In the genomic region with DNA sequence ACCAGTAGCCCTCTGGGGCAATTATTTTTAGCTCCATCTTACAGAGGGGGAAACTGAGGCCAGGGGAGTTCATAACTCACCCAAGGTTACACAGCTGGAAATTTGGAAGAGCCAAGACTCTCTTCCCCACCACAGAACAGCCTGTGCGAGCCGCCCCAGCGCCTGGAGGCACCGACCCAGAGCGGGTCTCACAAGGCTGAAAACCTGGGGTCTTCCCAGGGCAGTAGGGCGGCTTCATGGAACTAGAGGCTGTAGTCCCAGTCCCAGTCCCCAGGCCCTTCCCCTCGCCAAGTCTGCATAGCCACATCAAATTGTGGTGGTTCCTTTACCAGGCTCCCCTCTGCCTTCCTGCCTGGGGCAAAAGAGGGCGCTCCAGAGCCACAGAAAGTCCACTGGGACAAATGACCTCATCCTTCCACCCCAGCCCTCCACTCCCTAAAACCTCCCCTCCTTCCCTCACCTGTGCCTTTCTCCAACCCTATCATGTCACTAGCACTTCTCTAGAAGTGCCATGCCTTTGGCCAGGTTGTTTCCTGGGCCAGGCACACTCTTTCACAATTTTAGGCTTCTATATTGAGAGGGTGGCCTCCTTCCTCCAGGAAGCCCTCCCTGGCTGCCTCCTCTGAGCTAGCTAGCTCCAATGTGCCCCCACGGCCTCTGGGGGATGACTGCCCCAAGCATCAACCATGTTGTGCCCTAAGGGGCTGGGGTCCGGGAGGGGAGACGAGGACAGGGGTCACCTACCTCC, we compare ENCODE assay signal across 8 cellular contexts. TPM values are rescaled to one million over a fixed set of nuclear protein-coding genes. Genes with fewer than 3 reads are reported as not detected.
DNase-seq lines count a peak whose midpoint lies in the region; ATAC-seq and TF ChIP-seq lines count a peak whose summit lies in the region.

No MANE protein-coding gene starts in this region.

- peak overlapping the region; percentile 97 for H3K27ac ChIP-seq in RWPE1
- peak overlapping the region; percentile 94 for H3K27ac ChIP-seq in angular gyrus (ENCODE audit: low read depth, low read length)

- intact Hi-C loops in sciatic nerve (cut with DNase I): loop anchor here (10.0 kb wide), 1 partner anchor 50 kb away; no protein-coding TSS in a partner anchor

- peak; percentile 59 for ATAC-seq in sciatic nerve

- DNase-seq in activated T-cell treated with anti-CD3 and anti-CD28 coated beads for 1 hour (ENCODE audit: low read depth) (peak; percentile 35), activated T-cell treated with anti-CD3 and anti-CD28 coated beads for 4 hours (no peak), RWPE1 (ENCODE audit: low spot score) (no peak), hepatic stellate cell (ENCODE audit: low spot score) (peak; percentile 73), sciatic nerve (ENCODE audit: low spot score) (peak; percentile 85), mesenteric fat pad (ENCODE audit: low spot score) (no peak), NCI-H510A treated with DMSO at 0.1 percent for 48 hours (lab: John Stamatoyannopoulos, UW) (no peak)

- peak; percentile 67 for TF ChIP-seq CTCF in RWPE1 (conservative IDR thresholded peaks at IDR 0.05; ENCODE audit: low read depth)

- POLR2A ChIA-PET in RWPE1 (lab: Yijun Ruan, JAX; ENCODE audit: low non-redundant PET): interaction anchor here (0.6 to 1.4 kb wide), 2 partner anchors 17 to 63 kb away, joined by 3 to 4 read pairs; partner anchors contain the start of gene GGA1

- CTCF ChIA-PET in RWPE1 (lab: Yijun Ruan, JAX): interaction anchor here (0.6 to 1.3 kb wide), 5 partner anchors 16 to 394 kb away, joined by 3 to 12 read pairs (median 5); no protein-coding TSS in a partner anchor

RNA-seq across cellular contexts. Expression of gene CDC42EP1, which starts 15.2 kb away (rescaled TPM):
- total RNA-seq in sciatic nerve: 83.1 TPM
- 102 TPM for total RNA-seq in mesenteric fat pad

RNA-seq across cellular contexts. Expression of gene CARD10, which starts 25.9 kb away (rescaled TPM):
- total RNA-seq in sciatic nerve (31.6 TPM), mesenteric fat pad (10.8 TPM)

RNA-seq across cellular contexts. Expression of gene LGALS2, which starts 34.8 kb away (rescaled TPM):
- total RNA-seq in sciatic nerve: not detected
- 0.84 TPM for total RNA-seq in mesenteric fat pad

RNA-seq across cellular contexts. Expression of gene MFNG, which starts 58.9 kb away (rescaled TPM):
- total RNA-seq in sciatic nerve: 22.3 TPM
- total RNA-seq in mesenteric fat pad: 33.6 TPM

Comparison
In these comparisons a context has a peak if more than half of its experiments do, and no peak if none do; other contexts are left out.
1. DNase-seq: peak in activated T-cell treated with anti-CD3 and anti-CD28 coated beads for 1 hour (single experiment), hepatic stellate cell (single experiment) and sciatic nerve (single experiment); none in activated T-cell treated with anti-CD3 and anti-CD28 coated beads for 4 hours (single experiment), RWPE1 (single experiment), mesenteric fat pad (single experiment) and NCI-H510A treated with DMSO at 0.1 percent for 48 hours (single experiment).